ENCODE assay signal across 20 cellular contexts in genomic region chr21:38243732-38244406, GRCh38. TPM values are rescaled to one million over a fixed set of nuclear protein-coding genes. Genes with fewer than 3 reads are reported as not detected.
A peak's percentile ranks its signal among the peaks of the same experiment; 100 is the strongest.
DNase-seq lines count a peak whose midpoint lies in the region; ATAC-seq, FAIRE-seq and TF ChIP-seq lines count a peak whose summit lies in the region.
"Had no signal": no experiment of that assay in that cellular context is flagged by ENCODE, and none has a peak within 500 bp of the region (broad histone marks: within the 10 kb centered on the region; RNA-seq: fewer than 3 reads in every experiment).

No MANE protein-coding gene starts in this region.

- H3K4me1 Mint-ChIP-seq in activated naive CD4-positive, alpha-beta T cell treated with anti-CD3 and anti-CD28 coated beads for 36 hours (ENCODE audit: low read depth): peaks cover 36% of the 10 kb centered on the region
- peaks cover 34% of the 10 kb centered on the region for H3K4me1 Mint-ChIP-seq in astrocyte (ENCODE audit: low read depth, unreplicated experiment)
- H3K4me1 Mint-ChIP-seq: memory B cell, WTC11 had no signal

- peaks cover 2% of the 10 kb centered on the region for H3K36me3 Mint-ChIP-seq in activated naive CD4-positive, alpha-beta T cell treated with anti-CD3 and anti-CD28 coated beads for 36 hours (ENCODE audit: low read depth)
- peaks cover 1% of the 10 kb centered on the region for H3K36me3 Mint-ChIP-seq in astrocyte (ENCODE audit: low read depth, unreplicated experiment)
- H3K36me3 Mint-ChIP-seq: memory B cell, WTC11 had no signal

- H3K4me3 ChIP-seq in KMS-11 (IDR thresholded peaks at IDR 0.05; ENCODE audit: insufficient read depth, low read depth, low read length) (no peak overlapping the region), astrocyte (ENCODE audit: insufficient read depth, low read depth, low read length) (no peak overlapping the region), smooth muscle cell (no peak overlapping the region), small intestine (ENCODE audit: low read depth in 1 of 2, low read length in 2 of 2) (no peak overlapping the region)
- H3K4me3 ChIP-seq: Peyer's patch, sigmoid colon, upper lobe of right lung had no signal

- TF ChIP-seq CTCF in KMS-11 (conservative IDR thresholded peaks at IDR 0.05; ENCODE audit: low read depth, low read length): no peak
- TF ChIP-seq CTCF in astrocyte (IDR thresholded peaks at IDR 0.05; ENCODE audit: insufficient read depth, low read depth, low read length): no peak
- no peak for TF ChIP-seq CTCF in smooth muscle cell (IDR thresholded peaks at IDR 0.05; ENCODE audit: borderline replicate concordance, insufficient read depth, poor library complexity, severe bottlenecking)

- peak overlapping the region; percentile 26; the same call in 1 of the 2 replicates for H2AFZ ChIP-seq in KMS-11 (ENCODE audit: low read depth)
- H2AFZ ChIP-seq in astrocyte (ENCODE audit: low read depth, low read length): no peak overlapping the region
- no peak overlapping the region for H2AFZ ChIP-seq in smooth muscle cell (ENCODE audit: low read depth)

- no peak overlapping the region for H3K4me3 Mint-ChIP-seq in activated naive CD4-positive, alpha-beta T cell treated with anti-CD3 and anti-CD28 coated beads for 36 hours
- no peak overlapping the region for H3K4me3 Mint-ChIP-seq in astrocyte (ENCODE audit: unreplicated experiment)
- H3K4me3 Mint-ChIP-seq: memory B cell, WTC11 had no signal

- FAIRE-seq in astrocyte (lab: Jason Lieb, UNC): no peak
- FAIRE-seq in small intestine (lab: Jason Lieb, UNC): no peak
- FAIRE-seq: GM12891, islet of Langerhans had no signal

- H4K20me1 ChIP-seq in KMS-11 (ENCODE audit: insufficient read depth) (no peaks in the 10 kb centered on the region), astrocyte (ENCODE audit: insufficient read depth, low read length) (no peaks in the 10 kb centered on the region), smooth muscle cell (ENCODE audit: low read depth) (no peaks in the 10 kb centered on the region)

- H3K4me2 ChIP-seq in KMS-11 (peak overlapping the region; percentile 31), astrocyte (ENCODE audit: low read length) (peak overlapping the region; percentile 4), smooth muscle cell (peak overlapping the region; percentile 4)

- no peaks in the 10 kb centered on the region for H3K9me3 Mint-ChIP-seq in activated naive CD4-positive, alpha-beta T cell treated with anti-CD3 and anti-CD28 coated beads for 36 hours
- peaks cover 2% of the 10 kb centered on the region for H3K9me3 Mint-ChIP-seq in astrocyte (ENCODE audit: unreplicated experiment)

- peak overlapping the region; percentile 87 for H3K27ac Mint-ChIP-seq in activated naive CD4-positive, alpha-beta T cell treated with anti-CD3 and anti-CD28 coated beads for 36 hours
- peak overlapping the region; percentile 99 for H3K27ac Mint-ChIP-seq in astrocyte (ENCODE audit: unreplicated experiment)
- H3K27ac Mint-ChIP-seq: memory B cell, WTC11 had no signal

- CTCF ChIA-PET in activated naive CD4-positive, alpha-beta T cell treated with anti-CD3 and anti-CD28 coated beads for 36 hours (lab: Charles Lee): interaction anchor here (0.7 to 3.6 kb wide), 5 partner anchors 18 to 108 kb away, joined by 3 to 16 read pairs (median 4); no protein-coding TSS in a partner anchor

- no peaks in the 10 kb centered on the region for H3K9me3 ChIP-seq in astrocyte (ENCODE audit: insufficient read depth, low read depth, low read length)
- H3K9me3 ChIP-seq in smooth muscle cell (replicated peaks; ENCODE audit: low read depth): no peaks in the 10 kb centered on the region
- H3K9me3 ChIP-seq in small intestine (ENCODE audit: control insufficient read depth, low read depth): no peaks in the 10 kb centered on the region
- H3K9me3 ChIP-seq: Peyer's patch, sigmoid colon, upper lobe of right lung had no signal

- WGBS in smooth muscle cell (ENCODE audit: low lambda C conversion rate): 96% methylated on average over 7 of the region's 7 CpGs
- 74 to 79% (median 76%) methylated on average over 7 of the region's 7 CpGs for WGBS in small intestine, 3 donors

- H3K27me3 Mint-ChIP-seq in activated naive CD4-positive, alpha-beta T cell treated with anti-CD3 and anti-CD28 coated beads for 36 hours (ENCODE audit: low read depth): no peaks in the 10 kb centered on the region
- H3K27me3 Mint-ChIP-seq in astrocyte (ENCODE audit: low read depth, unreplicated experiment): no peaks in the 10 kb centered on the region

- no peaks in the 10 kb centered on the region for H3K27me3 ChIP-seq in KMS-11 (ENCODE audit: insufficient read depth, low read depth)
- H3K27me3 ChIP-seq in astrocyte (ENCODE audit: insufficient read depth, low read length): no peaks in the 10 kb centered on the region
- no peaks in the 10 kb centered on the region for H3K27me3 ChIP-seq in smooth muscle cell (ENCODE audit: low read depth)
- no peaks in the 10 kb centered on the region for H3K27me3 ChIP-seq in small intestine (ENCODE audit: control insufficient read depth in 2 of 2, insufficient read depth in 2 of 2, low read length in 2 of 2)
- H3K27me3 ChIP-seq: Peyer's patch, sigmoid colon, upper lobe of right lung had no signal

- peaks cover 63% of the 10 kb centered on the region for H3K4me1 ChIP-seq in KMS-11 (ENCODE audit: low read depth, poor library complexity, severe bottlenecking)
- H3K4me1 ChIP-seq in astrocyte (ENCODE audit: insufficient read depth, low read length): peaks cover 36% of the 10 kb centered on the region
- H3K4me1 ChIP-seq in smooth muscle cell (ENCODE audit: low read depth): peaks cover 7% of the 10 kb centered on the region
- H3K4me1 ChIP-seq in small intestine (ENCODE audit: control insufficient read depth in 2 of 2, insufficient read depth in 1 of 2, low read depth in 1 of 2, low read length in 1 of 2): no peaks in the 10 kb centered on the region
- H3K4me1 ChIP-seq: Peyer's patch, sigmoid colon had no signal

- DNase-seq in activated naive CD4-positive, alpha-beta T cell treated with anti-CD3 and anti-CD28 coated beads for 36 hours: peak; percentile 17
- no peak for DNase-seq in activated naive CD4-positive, alpha-beta T cell treated with anti-CD3 and anti-CD28 coated beads, Interleukin-2, amount 50 U/mL, for 16 hours
- DNase-seq in astrocyte (ENCODE audit: low read depth): no peak
- DNase-seq in smooth muscle cell (lab: John Stamatoyannopoulos, UW; ENCODE audit: unreplicated experiment): no peak
- DNase-seq in small intestine: no peak
- DNase-seq: COR-L47, head of caudate nucleus, NCI-H2107, NCI-H748 treated with DMSO at 0.1 percent for 48 hours, Peyer's patch, sigmoid colon, upper lobe of right lung had no signal

- H3K79me2 ChIP-seq in KMS-11 (ENCODE audit: insufficient read depth, low read depth) (no peaks in the 10 kb centered on the region), astrocyte (ENCODE audit: insufficient read depth, low read length) (no peaks in the 10 kb centered on the region), smooth muscle cell (ENCODE audit: low read depth) (no peaks in the 10 kb centered on the region)

- ATAC-seq in GM18519 (IDR thresholded peaks at IDR 0.05; ENCODE audit: low FRiP score, unreplicated experiment): no peak
- ATAC-seq in HG03135 (IDR thresholded peaks at IDR 0.05; ENCODE audit: unreplicated experiment): no peak
- ATAC-seq: HCT116, upper lobe of right lung, WTC11 had no signal

- H3K9ac ChIP-seq in KMS-11 (peak overlapping the region; percentile 5; the same call in 1 of the 2 replicates), astrocyte (ENCODE audit: low read length) (peak overlapping the region; percentile 24), smooth muscle cell (ENCODE audit: low read depth) (peak overlapping the region; percentile 42)

- H3F3A ChIP-seq in smooth muscle cell (ENCODE audit: low read depth): no peaks in the 10 kb centered on the region

- H3K36me3 ChIP-seq in KMS-11 (ENCODE audit: insufficient read depth) (no peaks in the 10 kb centered on the region), astrocyte (ENCODE audit: insufficient read depth, low read length) (no peaks in the 10 kb centered on the region), smooth muscle cell (ENCODE audit: low read depth) (no peaks in the 10 kb centered on the region), small intestine (ENCODE audit: control insufficient read depth in 2 of 2, insufficient read depth in 2 of 2, low read length in 2 of 2) (no peaks in the 10 kb centered on the region)
- H3K36me3 ChIP-seq: Peyer's patch, sigmoid colon, upper lobe of right lung had no signal

- H3K27ac ChIP-seq in KMS-11: peak overlapping the region; percentile 76
- peak overlapping the region; percentile 75 for H3K27ac ChIP-seq in astrocyte (ENCODE audit: low read depth, low read length)
- H3K27ac ChIP-seq in smooth muscle cell (ENCODE audit: low read depth): peak overlapping the region; percentile 98
- H3K27ac ChIP-seq in small intestine (ENCODE audit: low read depth in 1 of 2, low read length in 1 of 2): no peak overlapping the region
- H3K27ac ChIP-seq: Peyer's patch, sigmoid colon, upper lobe of right lung had no signal

- intact Hi-C loops in activated naive CD4-positive, alpha-beta T cell treated with anti-CD3 and anti-CD28 coated beads for 36 hours (cut with micrococcal nuclease): loop anchor here (1.0 to 10.0 kb wide), 7 partner anchors 23 to 1071 kb away; partner anchors contain the start of gene BRWD1

RNA-seq across cellular contexts. Expression of gene KCNJ15, which starts 12.9 kb away (rescaled TPM):
- total RNA-seq in activated naive CD4-positive, alpha-beta T cell treated with anti-CD3 and anti-CD28 coated beads for 36 hours: under 1 TPM; 0.60 to 0.96 TPM
- total RNA-seq in astrocyte (1.8 and 2.2 TPM in 2 replicates), smooth muscle cell (14.7 and 21.9 TPM in 2 replicates)
- polyA plus RNA-seq in smooth muscle cell (4.2 and 12.9 TPM in 2 replicates), small intestine (1 to 10 TPM in 1 of 3 donors, under 1 TPM in 2; 0.12 to 1.1 (median 0.22) TPM)

Comparison
In these comparisons a context has a peak if more than half of its experiments do, and no peak if none do; other contexts are left out.
1. H3K27ac ChIP-seq: peak in KMS-11 (single experiment), astrocyte (single experiment) and smooth muscle cell (single experiment); none in small intestine (0 of 2).
2. Peak in every context shown above with its lines, with median percentiles within 50 percentile points of each other: H3K4me2 ChIP-seq and H3K9ac ChIP-seq.